21 cellular contexts compared by ENCODE assay signal in genomic region chr18:6449213-6449612, GRCh38. TPM values are rescaled to one million over a fixed set of nuclear protein-coding genes. Genes with fewer than 3 reads are reported as not detected.
DNase-seq lines count a peak whose midpoint lies in the region; ATAC-seq, FAIRE-seq and TF ChIP-seq lines count a peak whose summit lies in the region.
"Had no signal": no experiment of that assay in that cellular context is flagged by ENCODE, and none has a peak within 500 bp of the region (broad histone marks: within the 10 kb centered on the region; RNA-seq: fewer than 3 reads in every experiment).

No MANE protein-coding gene starts in this region.

- CTCF ChIA-PET in HepG2 (lab: Yijun Ruan, JAX; ENCODE audit: low intra/inter-chr PET ratio, low total read pairs): no interaction called here
- CTCF ChIA-PET in HEK293T (lab: Yijun Ruan, JAX): no interaction called here

- FAIRE-seq in HepG2 (lab: Jason Lieb, UNC): no peak

- H3K27me3 ChIP-seq in MG63 (no peaks in the 10 kb centered on the region), HepG2 (ENCODE audit: control insufficient read depth in 1 of 2, insufficient read depth in 2 of 2, low read length in 2 of 2) (no peaks in the 10 kb centered on the region)
- H3K27me3 ChIP-seq: uterus had no signal

- intact Hi-C loops in HepG2 (cut with micrococcal nuclease; ENCODE audit: unreplicated experiment): no loop called here

- TF ChIP-seq POLR2A in HepG2 (IDR thresholded peaks at IDR 0.05; ENCODE audit: insufficient read depth in 1 of 2, low read depth in 2 of 2, low read length in 2 of 2): no peak

- TF ChIP-seq CTCF in HepG2 (CRISPR knock-in tag; IDR thresholded peaks at IDR 0.05): no peak

- POLR2A ChIA-PET in HepG2 (lab: Yijun Ruan, JAX): no interaction called here
- POLR2A ChIA-PET in HEK293T (lab: Yijun Ruan, JAX): no interaction called here

- BruUV-seq in HepG2 (replicated peaks; lab: Mats Ljungman, UMichigan): no TSS peak

- WGBS in HepG2 (ENCODE audit: low lambda C conversion rate): 67% methylated on average over 5 of the region's 5 CpGs

- peak; percentile 78 for ATAC-seq in GM18519 (IDR thresholded peaks at IDR 0.05; ENCODE audit: low FRiP score, unreplicated experiment)
- ATAC-seq in GM21367 (IDR thresholded peaks at IDR 0.05; ENCODE audit: unreplicated experiment): peak; percentile 77
- peak; percentile 74 for ATAC-seq in HG02885 (IDR thresholded peaks at IDR 0.05; ENCODE audit: poor library complexity, unreplicated experiment)
- peak; percentile 67 for ATAC-seq in HG03521 (IDR thresholded peaks at IDR 0.05; ENCODE audit: unreplicated experiment)
- ATAC-seq in esophagus mucosa: no peak
- ATAC-seq in HepG2: no peak
- ATAC-seq: activated T-cell treated with anti-CD3 and anti-CD28 coated beads, Interleukin-2, amount 50 U/mL, for 72 hours; left lobe of liver; Right ventricle myocardium inferior had no signal

- no peak for TF ChIP-seq EP300 in HepG2 (IDR thresholded peaks at IDR 0.05; ENCODE audit: low read depth in 2 of 2, low read length in 2 of 2)
- TF ChIP-seq EP300 in HepG2 (CRISPR knock-in tag; IDR thresholded peaks at IDR 0.05; ENCODE audit: borderline replicate concordance): no peak

- H3K4me3 ChIP-seq in MG63 (no peak overlapping the region), HepG2 (replicated peaks in 1 of 3; ENCODE audit: insufficient read depth in 1 of 3, low read depth in 2 of 3, low read length in 3 of 3) (no peak overlapping the region)
- H3K4me3 ChIP-seq: uterus had no signal

- H4K20me1 ChIP-seq in HepG2 (ENCODE audit: insufficient read depth, low read length): no peaks in the 10 kb centered on the region

- no peak overlapping the region for H3K4me2 ChIP-seq in HepG2 (ENCODE audit: low read depth, low read length)

- no peaks in the 10 kb centered on the region for H3K79me2 ChIP-seq in HepG2 (ENCODE audit: insufficient read depth, low read length)

- no peak for DNase-seq in MG63
- DNase-seq in HepG2 (ENCODE audit: low spot score): no peak
- no peak for DNase-seq in HEK293T (ENCODE audit: extremely low spot score)
- DNase-seq: activated CD4-positive, alpha-beta T cell treated with anti-CD3 and anti-CD28 coated beads, Interleukin-2, amount 50 U/mL, for 1 hour; activated T-cell treated with anti-CD3 and anti-CD28 coated beads, Interleukin-2, amount 50 U/mL, for 72 hours; amniotic stem cell; DMS 273 treated with DMSO at 0.1 percent for 48 hours; GOT3; hippocampal formation; naive B cell; NCI-H2107; NK-92 treated with Interleukin-12 subunit alpha and Interleukin-12 subunit beta, amount 100 ng/mL, for 24 hours; uterus had no signal

- H3K9me3 ChIP-seq in MG63 (no peaks in the 10 kb centered on the region), HepG2 (ENCODE audit: low read length) (no peaks in the 10 kb centered on the region)
- H3K9me3 ChIP-seq: uterus had no signal

- no peak for TF ChIP-seq RAD21 in HepG2 (CRISPR knock-in tag; IDR thresholded peaks at IDR 0.05)

- no peak overlapping the region for H3K9ac ChIP-seq in HepG2 (ENCODE audit: insufficient read depth, low read depth, low read length)

- in situ Hi-C loops in HepG2 (cut with HindIII; ENCODE audit: extremely low pct_ligation_motif_present, low pct_unique_long_range_greater_than_20kb): no loop called here

- H2AFZ ChIP-seq in HepG2 (ENCODE audit: low read length): no peak overlapping the region

- H3K4me1 ChIP-seq in HepG2 (ENCODE audit: insufficient read depth, low read length): peaks cover 7% of the 10 kb centered on the region
- H3K4me1 ChIP-seq: uterus had no signal

- H3K36me3 ChIP-seq in MG63 (no peaks in the 10 kb centered on the region), HepG2 (replicated peaks in 1 of 2; ENCODE audit: control insufficient read depth in 1 of 2, insufficient read depth in 2 of 2, low read length in 2 of 2) (no peaks in the 10 kb centered on the region)
- H3K36me3 ChIP-seq: uterus had no signal

- H3K27ac ChIP-seq in HepG2 (ENCODE audit: extremely low read length, insufficient read depth, low read length): no peak overlapping the region
- H3K27ac ChIP-seq: epithelial cell of prostate, uterus had no signal

TF ChIP-seq in HepG2, 621 proteins besides CTCF, POLR2A, EP300 and RAD21 (continues in another document):
- TF ChIP-seq ZBTB10 (CRISPR knock-in tag; IDR thresholded peaks at IDR 0.05; ENCODE audit: borderline replicate concordance): no peak
- no peak for TF ChIP-seq EHMT2 (IDR thresholded peaks at IDR 0.05; ENCODE audit: borderline replicate concordance, low read depth, low read length)
- no peak for TF ChIP-seq RBAK (CRISPR knock-in tag; IDR thresholded peaks at IDR 0.05)
- TF ChIP-seq ZNF337 (CRISPR knock-in tag; IDR thresholded peaks at IDR 0.05; ENCODE audit: borderline replicate concordance, low read depth): no peak

TF ChIP-seq in HEK293T, 16 proteins besides CTCF, POLR2A, EP300 and RAD21:
- TF ChIP-seq L3MBTL2 (conservative IDR thresholded peaks at IDR 0.05): no peak
- no peak for TF ChIP-seq SP1 (IDR thresholded peaks at IDR 0.05)
- TF ChIP-seq ZNF384 (IDR thresholded peaks at IDR 0.05): no peak
- TF ChIP-seq NFRKB (IDR thresholded peaks at IDR 0.05): no peak
- no peak for TF ChIP-seq FOXK2 (IDR thresholded peaks at IDR 0.05)
- no peak for TF ChIP-seq HDGF (IDR thresholded peaks at IDR 0.05; ENCODE audit: borderline replicate concordance)
- TF ChIP-seq FOXM1 (IDR thresholded peaks at IDR 0.05; ENCODE audit: borderline replicate concordance): no peak
- TF ChIP-seq ELF4 (IDR thresholded peaks at IDR 0.05): no peak
- TF ChIP-seq TARDBP (IDR thresholded peaks at IDR 0.05): no peak
- TF ChIP-seq FOXA1 (IDR thresholded peaks at IDR 0.05): no peak
- TF ChIP-seq LEF1 (IDR thresholded peaks at IDR 0.05; ENCODE audit: borderline replicate concordance): no peak
- TF ChIP-seq PKNOX1 (IDR thresholded peaks at IDR 0.05): no peak
- TF ChIP-seq ARNT (IDR thresholded peaks at IDR 0.05): no peak
- no peak for TF ChIP-seq SUZ12 (IDR thresholded peaks at IDR 0.05)
- no peak for TF ChIP-seq BHLHE40 (IDR thresholded peaks at IDR 0.05; ENCODE audit: borderline replicate concordance)
- no peak for TF ChIP-seq CTBP1 (IDR thresholded peaks at IDR 0.05; ENCODE audit: borderline replicate concordance)

RNA-seq across cellular contexts. Expression of gene L3MBTL4, which starts 34.5 kb away (rescaled TPM):
- 4.8 TPM for total RNA-seq in esophagus mucosa
- not detected in 2 replicates for total RNA-seq in MG63 (2014; rRNA removed; shearing (Covaris generic); ENCODE audit: low replicate concordance)
- total RNA-seq in HepG2 (2016; rRNA removed; fragmentation: Illumina TruSeq; extraction: Trizol): 12.8 and 13.3 TPM in 2 replicates
- total RNA-seq in HepG2 (2016; cell fraction: cytosol; rRNA removed; fragmentation: Illumina TruSeq; extraction: Trizol; ENCODE audit: low read depth): 25.3 and 29.3 TPM in 2 replicates
- 11.6 and 12.3 TPM in 2 replicates for total RNA-seq in HepG2 (2016; cell fraction: insoluble cytoplasmic fraction; rRNA removed; fragmentation: Illumina TruSeq; extraction: Trizol)
- total RNA-seq in HepG2 (2016; cell fraction: membrane; rRNA removed; fragmentation: Illumina TruSeq; extraction: Trizol): 18.9 and 22.5 TPM in 2 replicates
- 23.9 and 26.7 TPM in 2 replicates for total RNA-seq in HepG2 (2016; cell fraction: nucleus; rRNA removed; fragmentation: Illumina TruSeq; extraction: Trizol)
- polyA plus RNA-seq in HepG2 (2011; rRNA removed): 10.8 and 13.6 TPM in 2 replicates
- polyA plus RNA-seq in HepG2 (2011; cell fraction: cytosol; rRNA removed): 7.7 and 12.3 TPM in 2 replicates
- 16.7 and 22.6 TPM in 2 replicates for polyA plus RNA-seq in HepG2 (2011; cell fraction: nucleus; rRNA removed)
- 17.6 and 21.8 TPM in 2 replicates for polyA plus RNA-seq in HepG2 (2012)
- 1.4 and 1.5 TPM in 2 replicates for polyA plus RNA-seq in HepG2 (2016; cell fraction: cytosol; fragmentation: Illumina TruSeq; extraction: Trizol; ENCODE audit: low read depth)
- 9.6 and 10.1 TPM in 2 replicates for polyA plus RNA-seq in HepG2 (2016; cell fraction: insoluble cytoplasmic fraction; fragmentation: Illumina TruSeq; extraction: Trizol; ENCODE audit: low read depth)
- polyA plus RNA-seq in HepG2 (2016; cell fraction: membrane; fragmentation: Illumina TruSeq; extraction: Trizol; ENCODE audit: low read depth): 3.7 TPM in 2 replicates
- 9.3 and 9.7 TPM in 2 replicates for polyA plus RNA-seq in HepG2 (2016; cell fraction: nucleus; fragmentation: Illumina TruSeq; extraction: Trizol; ENCODE audit: insufficient read depth, low read depth)
- 24.0 TPM in 1 of 2 replicates, not detected in the other for polyA minus RNA-seq in HepG2 (2011; rRNA and poly(A)+ RNA removed; ENCODE audit: low replicate concordance)
- polyA minus RNA-seq in HepG2 (2011; cell fraction: cytosol; rRNA and poly(A)+ RNA removed): 13.0 and 15.2 TPM in 2 replicates
- polyA minus RNA-seq in HepG2 (2011; cell fraction: nucleus; rRNA and poly(A)+ RNA removed): 98.6 and 130 TPM in 2 replicates

Comparison
In these comparisons a context has a peak if more than half of its experiments do, and no peak if none do; other contexts are left out.
1. ATAC-seq: peak in GM18519 (single experiment), GM21367 (single experiment), HG02885 (single experiment) and HG03521 (single experiment); none in esophagus mucosa (single experiment) and HepG2 (single experiment).